In the genomic region with DNA sequence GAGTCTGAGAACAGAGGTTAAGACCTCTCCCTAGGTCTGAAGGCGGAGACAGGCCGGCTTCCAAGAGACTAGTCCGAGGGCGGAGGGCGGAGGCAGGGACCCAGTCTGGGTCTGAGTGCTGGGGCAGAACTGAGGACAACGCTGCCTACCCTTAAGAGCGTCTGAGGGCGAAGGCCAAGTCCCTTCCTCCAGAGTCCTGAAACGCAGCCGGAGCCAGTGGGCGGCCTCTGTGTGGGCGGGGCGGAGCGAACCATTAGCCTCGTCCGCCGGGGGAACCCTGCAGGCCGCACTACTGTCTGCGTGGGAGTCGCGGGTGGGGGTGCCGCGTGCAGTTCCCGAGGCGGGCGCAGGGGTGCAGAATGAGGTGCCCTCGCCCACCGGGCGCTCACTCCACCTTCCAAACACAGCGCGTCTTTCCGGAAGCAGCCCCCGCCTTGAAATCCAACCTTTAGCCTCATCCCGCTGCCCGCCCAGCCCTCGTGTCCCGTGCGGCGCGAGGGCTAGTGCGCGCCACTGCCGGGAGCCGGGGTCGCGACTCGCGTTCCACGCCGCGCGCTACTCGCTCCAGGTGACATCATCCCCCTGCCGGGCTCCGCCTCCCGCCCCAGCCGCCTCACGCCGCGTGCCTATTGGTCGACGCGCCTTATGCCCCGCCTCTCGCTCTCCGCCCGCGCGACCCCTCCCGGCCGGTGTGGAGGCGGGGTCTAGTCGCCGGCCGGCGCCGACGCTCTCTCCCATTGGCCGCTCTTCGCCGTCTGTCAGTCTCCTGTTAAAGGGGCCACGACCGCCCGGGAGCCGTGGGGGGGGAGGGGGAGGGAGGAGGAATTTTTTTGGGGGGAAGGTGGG, we compare ENCODE assay signal across 1 cellular context.
TF ChIP-seq lines count a peak whose summit lies in the region.

A gene with protein sequence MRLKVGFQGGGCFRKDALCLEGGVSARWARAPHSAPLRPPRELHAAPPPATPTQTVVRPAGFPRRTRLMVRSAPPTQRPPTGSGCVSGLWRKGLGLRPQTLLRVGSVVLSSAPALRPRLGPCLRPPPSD (minus strand): TSS at position 579 of the 846 bp plus-strand sequence. CDS start 121 bp downstream, at position 458.

TF ChIP-seq in K562, 482 proteins besides CTCF, POLR2A, EP300 and RAD21 (continued from another document and continues in another):
- TF ChIP-seq, protein P1, sequence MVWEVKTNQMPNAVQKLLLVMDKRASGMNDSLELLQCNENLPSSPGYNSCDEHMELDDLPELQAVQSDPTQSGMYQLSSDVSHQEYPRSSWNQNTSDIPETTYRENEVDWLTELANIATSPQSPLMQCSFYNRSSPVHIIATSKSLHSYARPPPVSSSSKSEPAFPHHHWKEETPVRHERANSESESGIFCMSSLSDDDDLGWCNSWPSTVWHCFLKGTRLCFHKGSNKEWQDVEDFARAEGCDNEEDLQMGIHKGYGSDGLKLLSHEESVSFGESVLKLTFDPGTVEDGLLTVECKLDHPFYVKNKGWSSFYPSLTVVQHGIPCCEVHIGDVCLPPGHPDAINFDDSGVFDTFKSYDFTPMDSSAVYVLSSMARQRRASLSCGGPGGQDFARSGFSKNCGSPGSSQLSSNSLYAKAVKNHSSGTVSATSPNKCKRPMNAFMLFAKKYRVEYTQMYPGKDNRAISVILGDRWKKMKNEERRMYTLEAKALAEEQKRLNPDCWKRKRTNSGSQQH (CRISPR knock-in tag; IDR thresholded peaks at IDR 0.05) = 0 out of 2 replicates have a peak, but pooled peaks have one; percentile 22
- peak; percentile 71; the same call in 1 of the 2 replicates for TF ChIP-seq ZNF589 (CRISPR knock-in tag; IDR thresholded peaks at IDR 0.05; ENCODE audit: low read depth)
- TF ChIP-seq FUS (optimal IDR thresholded peaks at IDR 0.05; ENCODE audit: low read depth, low read length) = no peak
- TF ChIP-seq, protein P2, sequence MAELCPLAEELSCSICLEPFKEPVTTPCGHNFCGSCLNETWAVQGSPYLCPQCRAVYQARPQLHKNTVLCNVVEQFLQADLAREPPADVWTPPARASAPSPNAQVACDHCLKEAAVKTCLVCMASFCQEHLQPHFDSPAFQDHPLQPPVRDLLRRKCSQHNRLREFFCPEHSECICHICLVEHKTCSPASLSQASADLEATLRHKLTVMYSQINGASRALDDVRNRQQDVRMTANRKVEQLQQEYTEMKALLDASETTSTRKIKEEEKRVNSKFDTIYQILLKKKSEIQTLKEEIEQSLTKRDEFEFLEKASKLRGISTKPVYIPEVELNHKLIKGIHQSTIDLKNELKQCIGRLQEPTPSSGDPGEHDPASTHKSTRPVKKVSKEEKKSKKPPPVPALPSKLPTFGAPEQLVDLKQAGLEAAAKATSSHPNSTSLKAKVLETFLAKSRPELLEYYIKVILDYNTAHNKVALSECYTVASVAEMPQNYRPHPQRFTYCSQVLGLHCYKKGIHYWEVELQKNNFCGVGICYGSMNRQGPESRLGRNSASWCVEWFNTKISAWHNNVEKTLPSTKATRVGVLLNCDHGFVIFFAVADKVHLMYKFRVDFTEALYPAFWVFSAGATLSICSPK (IDR thresholded peaks at IDR 0.05; ENCODE audit: borderline replicate concordance) = no peak
- TF ChIP-seq, protein P3, sequence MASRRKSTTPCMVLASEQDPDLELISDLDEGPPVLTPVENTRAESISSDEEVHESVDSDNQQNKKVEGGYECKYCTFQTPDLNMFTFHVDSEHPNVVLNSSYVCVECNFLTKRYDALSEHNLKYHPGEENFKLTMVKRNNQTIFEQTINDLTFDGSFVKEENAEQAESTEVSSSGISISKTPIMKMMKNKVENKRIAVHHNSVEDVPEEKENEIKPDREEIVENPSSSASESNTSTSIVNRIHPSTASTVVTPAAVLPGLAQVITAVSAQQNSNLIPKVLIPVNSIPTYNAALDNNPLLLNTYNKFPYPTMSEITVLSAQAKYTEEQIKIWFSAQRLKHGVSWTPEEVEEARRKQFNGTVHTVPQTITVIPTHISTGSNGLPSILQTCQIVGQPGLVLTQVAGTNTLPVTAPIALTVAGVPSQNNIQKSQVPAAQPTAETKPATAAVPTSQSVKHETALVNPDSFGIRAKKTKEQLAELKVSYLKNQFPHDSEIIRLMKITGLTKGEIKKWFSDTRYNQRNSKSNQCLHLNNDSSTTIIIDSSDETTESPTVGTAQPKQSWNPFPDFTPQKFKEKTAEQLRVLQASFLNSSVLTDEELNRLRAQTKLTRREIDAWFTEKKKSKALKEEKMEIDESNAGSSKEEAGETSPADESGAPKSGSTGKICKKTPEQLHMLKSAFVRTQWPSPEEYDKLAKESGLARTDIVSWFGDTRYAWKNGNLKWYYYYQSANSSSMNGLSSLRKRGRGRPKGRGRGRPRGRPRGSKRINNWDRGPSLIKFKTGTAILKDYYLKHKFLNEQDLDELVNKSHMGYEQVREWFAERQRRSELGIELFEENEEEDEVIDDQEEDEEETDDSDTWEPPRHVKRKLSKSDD (conservative IDR thresholded peaks at IDR 0.05; ENCODE audit: low read length) = no peak
- TF ChIP-seq HDGF (IDR thresholded peaks at IDR 0.05) = no peak
- peak; percentile 39 for TF ChIP-seq CBFA2T3 (IDR thresholded peaks at IDR 0.05)
- TF ChIP-seq, protein P4, sequence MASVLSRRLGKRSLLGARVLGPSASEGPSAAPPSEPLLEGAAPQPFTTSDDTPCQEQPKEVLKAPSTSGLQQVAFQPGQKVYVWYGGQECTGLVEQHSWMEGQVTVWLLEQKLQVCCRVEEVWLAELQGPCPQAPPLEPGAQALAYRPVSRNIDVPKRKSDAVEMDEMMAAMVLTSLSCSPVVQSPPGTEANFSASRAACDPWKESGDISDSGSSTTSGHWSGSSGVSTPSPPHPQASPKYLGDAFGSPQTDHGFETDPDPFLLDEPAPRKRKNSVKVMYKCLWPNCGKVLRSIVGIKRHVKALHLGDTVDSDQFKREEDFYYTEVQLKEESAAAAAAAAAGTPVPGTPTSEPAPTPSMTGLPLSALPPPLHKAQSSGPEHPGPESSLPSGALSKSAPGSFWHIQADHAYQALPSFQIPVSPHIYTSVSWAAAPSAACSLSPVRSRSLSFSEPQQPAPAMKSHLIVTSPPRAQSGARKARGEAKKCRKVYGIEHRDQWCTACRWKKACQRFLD (CRISPR knock-in tag; IDR thresholded peaks at IDR 0.05) = peak; percentile 84; the same call in 1 of the 2 replicates
- 0 out of 2 replicates have a peak, but pooled peaks have one; percentile 37 for TF ChIP-seq KLF6 (CRISPR knock-in tag; IDR thresholded peaks at IDR 0.05; ENCODE audit: borderline replicate concordance)
- peak; percentile 46 to 98; a peak in 3 of 4 replicates for TF ChIP-seq NONO (IDR thresholded peaks at IDR 0.05; ENCODE audit: low read depth in 2 of 2, low read length in 1 of 2)
- TF ChIP-seq, protein P5, sequence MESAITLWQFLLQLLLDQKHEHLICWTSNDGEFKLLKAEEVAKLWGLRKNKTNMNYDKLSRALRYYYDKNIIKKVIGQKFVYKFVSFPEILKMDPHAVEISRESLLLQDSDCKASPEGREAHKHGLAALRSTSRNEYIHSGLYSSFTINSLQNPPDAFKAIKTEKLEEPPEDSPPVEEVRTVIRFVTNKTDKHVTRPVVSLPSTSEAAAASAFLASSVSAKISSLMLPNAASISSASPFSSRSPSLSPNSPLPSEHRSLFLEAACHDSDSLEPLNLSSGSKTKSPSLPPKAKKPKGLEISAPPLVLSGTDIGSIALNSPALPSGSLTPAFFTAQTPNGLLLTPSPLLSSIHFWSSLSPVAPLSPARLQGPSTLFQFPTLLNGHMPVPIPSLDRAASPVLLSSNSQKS (CRISPR knock-in tag; IDR thresholded peaks at IDR 0.05) = no peak
- TF ChIP-seq XRCC3 (IDR thresholded peaks at IDR 0.05) = no peak
- 0 out of 2 replicates have a peak, but pooled peaks have one; percentile 72 for TF ChIP-seq ZBTB7A (IDR thresholded peaks at IDR 0.05; ENCODE audit: borderline replicate concordance, control insufficient read depth, low read depth, low read length)
- no peak for TF ChIP-seq XRCC4 (IDR thresholded peaks at IDR 0.05; ENCODE audit: extremely low read depth, insufficient read depth, insufficient read length)
- TF ChIP-seq, protein P6, sequence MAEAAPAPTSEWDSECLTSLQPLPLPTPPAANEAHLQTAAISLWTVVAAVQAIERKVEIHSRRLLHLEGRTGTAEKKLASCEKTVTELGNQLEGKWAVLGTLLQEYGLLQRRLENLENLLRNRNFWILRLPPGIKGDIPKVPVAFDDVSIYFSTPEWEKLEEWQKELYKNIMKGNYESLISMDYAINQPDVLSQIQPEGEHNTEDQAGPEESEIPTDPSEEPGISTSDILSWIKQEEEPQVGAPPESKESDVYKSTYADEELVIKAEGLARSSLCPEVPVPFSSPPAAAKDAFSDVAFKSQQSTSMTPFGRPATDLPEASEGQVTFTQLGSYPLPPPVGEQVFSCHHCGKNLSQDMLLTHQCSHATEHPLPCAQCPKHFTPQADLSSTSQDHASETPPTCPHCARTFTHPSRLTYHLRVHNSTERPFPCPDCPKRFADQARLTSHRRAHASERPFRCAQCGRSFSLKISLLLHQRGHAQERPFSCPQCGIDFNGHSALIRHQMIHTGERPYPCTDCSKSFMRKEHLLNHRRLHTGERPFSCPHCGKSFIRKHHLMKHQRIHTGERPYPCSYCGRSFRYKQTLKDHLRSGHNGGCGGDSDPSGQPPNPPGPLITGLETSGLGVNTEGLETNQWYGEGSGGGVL (CRISPR knock-in tag; IDR thresholded peaks at IDR 0.05) = no peak
- peak; percentile 99 for TF ChIP-seq EGR1 (conservative IDR thresholded peaks at IDR 0.05)
- TF ChIP-seq, protein P7, sequence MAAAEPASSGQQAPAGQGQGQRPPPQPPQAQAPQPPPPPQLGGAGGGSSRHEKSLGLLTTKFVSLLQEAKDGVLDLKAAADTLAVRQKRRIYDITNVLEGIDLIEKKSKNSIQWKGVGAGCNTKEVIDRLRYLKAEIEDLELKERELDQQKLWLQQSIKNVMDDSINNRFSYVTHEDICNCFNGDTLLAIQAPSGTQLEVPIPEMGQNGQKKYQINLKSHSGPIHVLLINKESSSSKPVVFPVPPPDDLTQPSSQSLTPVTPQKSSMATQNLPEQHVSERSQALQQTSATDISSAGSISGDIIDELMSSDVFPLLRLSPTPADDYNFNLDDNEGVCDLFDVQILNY (CRISPR knock-in tag; IDR thresholded peaks at IDR 0.05) = no peak; the same call in 1 of the 2 replicates
- TF ChIP-seq ZFPM2 (CRISPR knock-in tag; IDR thresholded peaks at IDR 0.05) = no peak
- no peak for TF ChIP-seq MTF1 (CRISPR knock-in tag; IDR thresholded peaks at IDR 0.05; ENCODE audit: borderline replicate concordance)
- no peak for TF ChIP-seq NCOA2 (IDR thresholded peaks at IDR 0.05; ENCODE audit: partially characterized antibody in 2 of 2)
- TF ChIP-seq BHLHE40 (IDR thresholded peaks at IDR 0.05; ENCODE audit: low read length) = peak; percentile 93
- TF ChIP-seq ZFX (CRISPR knock-in tag; IDR thresholded peaks at IDR 0.05) = peak; percentile 93
- peak; percentile 78; the same call in 1 of the 2 replicates for TF ChIP-seq NR2C2 (CRISPR knock-in tag; IDR thresholded peaks at IDR 0.05)
- peak; percentile 81 for TF ChIP-seq NR2C2 (tag; IDR thresholded peaks at IDR 0.05)
- TF ChIP-seq POLR3A (IDR thresholded peaks at IDR 0.05; ENCODE audit: borderline replicate concordance, extremely low read depth, insufficient read depth, insufficient read length) = no peak
- TF ChIP-seq SP1 (CRISPR knock-in tag; IDR thresholded peaks at IDR 0.05) = peak; percentile 97
- TF ChIP-seq CBX8 (IDR thresholded peaks at IDR 0.05; ENCODE audit: borderline replicate concordance, extremely low read depth, low read depth, low read length, poor library complexity, severe bottlenecking) = no peak
- TF ChIP-seq, protein P8, sequence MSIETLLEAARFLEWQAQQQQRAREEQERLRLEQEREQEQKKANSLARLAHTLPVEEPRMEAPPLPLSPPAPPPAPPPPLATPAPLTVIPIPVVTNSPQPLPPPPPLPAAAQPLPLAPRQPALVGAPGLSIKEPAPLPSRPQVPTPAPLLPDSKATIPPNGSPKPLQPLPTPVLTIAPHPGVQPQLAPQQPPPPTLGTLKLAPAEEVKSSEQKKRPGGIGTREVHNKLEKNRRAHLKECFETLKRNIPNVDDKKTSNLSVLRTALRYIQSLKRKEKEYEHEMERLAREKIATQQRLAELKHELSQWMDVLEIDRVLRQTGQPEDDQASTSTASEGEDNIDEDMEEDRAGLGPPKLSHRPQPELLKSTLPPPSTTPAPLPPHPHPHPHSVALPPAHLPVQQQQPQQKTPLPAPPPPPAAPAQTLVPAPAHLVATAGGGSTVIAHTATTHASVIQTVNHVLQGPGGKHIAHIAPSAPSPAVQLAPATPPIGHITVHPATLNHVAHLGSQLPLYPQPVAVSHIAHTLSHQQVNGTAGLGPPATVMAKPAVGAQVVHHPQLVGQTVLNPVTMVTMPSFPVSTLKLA (conservative IDR thresholded peaks at IDR 0.05) = peak; percentile 87 to 95
- TF ChIP-seq ZNF324 (CRISPR knock-in tag; IDR thresholded peaks at IDR 0.05) = 0 out of 2 replicates have a peak, but pooled peaks have one; percentile 6
- TF ChIP-seq CBX3 (IDR thresholded peaks at IDR 0.05; ENCODE audit: borderline replicate concordance in 1 of 2, low read length in 2 of 2) = peak in 1 of 2 experiments; percentile 57; a peak in 1 of 3 replicates
- TF ChIP-seq, protein P9, sequence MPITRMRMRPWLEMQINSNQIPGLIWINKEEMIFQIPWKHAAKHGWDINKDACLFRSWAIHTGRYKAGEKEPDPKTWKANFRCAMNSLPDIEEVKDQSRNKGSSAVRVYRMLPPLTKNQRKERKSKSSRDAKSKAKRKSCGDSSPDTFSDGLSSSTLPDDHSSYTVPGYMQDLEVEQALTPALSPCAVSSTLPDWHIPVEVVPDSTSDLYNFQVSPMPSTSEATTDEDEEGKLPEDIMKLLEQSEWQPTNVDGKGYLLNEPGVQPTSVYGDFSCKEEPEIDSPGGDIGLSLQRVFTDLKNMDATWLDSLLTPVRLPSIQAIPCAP (CRISPR knock-in tag; IDR thresholded peaks at IDR 0.05; ENCODE audit: borderline replicate concordance) = no peak
